2 cellular contexts compared by ENCODE assay signal in the genomic region with DNA sequence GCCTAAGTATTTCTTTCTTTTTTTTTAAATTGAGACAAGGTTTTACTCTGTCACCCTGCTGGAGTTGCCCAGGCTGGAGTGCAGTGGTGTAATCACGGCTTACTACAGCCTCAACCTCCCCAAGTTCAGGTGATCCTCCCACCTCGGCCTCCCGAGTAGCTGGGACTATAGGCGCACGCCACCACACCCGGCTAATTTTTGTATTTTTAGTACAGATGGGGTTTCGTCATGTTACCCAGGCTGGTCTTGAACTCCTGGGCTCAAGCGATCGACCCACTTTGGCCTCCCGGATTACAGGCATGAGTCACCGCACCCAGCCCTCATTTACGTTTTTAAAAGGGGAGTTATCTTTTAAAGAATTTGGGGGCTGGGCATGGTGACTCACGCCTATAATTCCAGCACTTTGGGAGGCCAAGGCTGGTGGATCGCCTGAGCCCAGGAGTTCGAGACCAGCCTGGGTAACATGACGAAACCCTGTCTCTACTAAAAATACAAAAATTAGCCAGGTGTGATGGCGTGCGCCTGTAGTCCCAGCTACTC.
TF ChIP-seq lines count a peak whose summit lies in the region.
"Not testable (repeated sequence)": the region's sequence is repeated elsewhere in the genome, so short reads cannot be mapped to it uniquely, and the experiment has no call there.

No MANE protein-coding gene starts in this region.

TF ChIP-seq in K562, 482 proteins besides CTCF, POLR2A, EP300 and RAD21:
- TF ChIP-seq CXXC5 (CRISPR knock-in tag; IDR thresholded peaks at IDR 0.05), result 0 out of 2 replicates have a peak, but pooled peaks have one; percentile 19
- peak; percentile 60 for TF ChIP-seq JUN (IDR thresholded peaks at IDR 0.05; ENCODE audit: borderline replicate concordance, low read depth, low read length)
- not testable (repeated sequence) for TF ChIP-seq JUN (CRISPR knock-in tag; IDR thresholded peaks at IDR 0.05; ENCODE audit: borderline replicate concordance)
- peak; percentile 35; the same call in 1 of the 2 replicates for TF ChIP-seq CEBPG (CRISPR knock-in tag; IDR thresholded peaks at IDR 0.05)
- TF ChIP-seq CEBPG (tag; conservative IDR thresholded peaks at IDR 0.05 in 1 of 2, IDR thresholded peaks at IDR 0.05 in 1 of 2), result peak in 1 of 2 experiments; percentile 51; a peak in 1 of 4 replicates
- peak; percentile 87 for TF ChIP-seq FOSL1 (tag; conservative IDR thresholded peaks at IDR 0.05)
- TF ChIP-seq, protein P1, sequence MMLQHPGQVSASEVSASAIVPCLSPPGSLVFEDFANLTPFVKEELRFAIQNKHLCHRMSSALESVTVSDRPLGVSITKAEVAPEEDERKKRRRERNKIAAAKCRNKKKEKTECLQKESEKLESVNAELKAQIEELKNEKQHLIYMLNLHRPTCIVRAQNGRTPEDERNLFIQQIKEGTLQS (IDR thresholded peaks at IDR 0.05), result peak; percentile 95
- TF ChIP-seq, protein P1 (CRISPR knock-in tag; conservative IDR thresholded peaks at IDR 0.05), result peak; percentile 73; the same call in 1 of the 2 replicates
- TF ChIP-seq CC2D1A (IDR thresholded peaks at IDR 0.05), result 0 out of 2 replicates have a peak, but pooled peaks have one; percentile 22
- TF ChIP-seq JUND (IDR thresholded peaks at IDR 0.05; ENCODE audit: borderline replicate concordance, low read depth, low read length), result peak; percentile 93
- TF ChIP-seq JUND (tag; IDR thresholded peaks at IDR 0.05; ENCODE audit: borderline replicate concordance, low read depth, low read length), result peak; percentile 85; the same call in 2 of the 3 replicates
- TF ChIP-seq ATF7 (IDR thresholded peaks at IDR 0.05), result 0 out of 2 replicates have a peak, but pooled peaks have one; percentile 27
- peak; percentile 65 for TF ChIP-seq DPF2 (IDR thresholded peaks at IDR 0.05)
- peak; percentile 41; the same call in 1 of the 2 replicates for TF ChIP-seq SMARCE1 (IDR thresholded peaks at IDR 0.05)
- TF ChIP-seq ARID1B (IDR thresholded peaks at IDR 0.05), result peak; percentile 70
- peak; percentile 41 to 51; a peak in 3 of 4 replicates for TF ChIP-seq KDM1A (IDR thresholded peaks at IDR 0.05)
- TF ChIP-seq ADNP (tag; IDR thresholded peaks at IDR 0.05), result peak; percentile 83; the same call in 1 of the 2 replicates
- TF ChIP-seq CEBPB (tag; IDR thresholded peaks at IDR 0.05), result peak; percentile 42; the same call in 1 of the 2 replicates
- TF ChIP-seq, protein P2, sequence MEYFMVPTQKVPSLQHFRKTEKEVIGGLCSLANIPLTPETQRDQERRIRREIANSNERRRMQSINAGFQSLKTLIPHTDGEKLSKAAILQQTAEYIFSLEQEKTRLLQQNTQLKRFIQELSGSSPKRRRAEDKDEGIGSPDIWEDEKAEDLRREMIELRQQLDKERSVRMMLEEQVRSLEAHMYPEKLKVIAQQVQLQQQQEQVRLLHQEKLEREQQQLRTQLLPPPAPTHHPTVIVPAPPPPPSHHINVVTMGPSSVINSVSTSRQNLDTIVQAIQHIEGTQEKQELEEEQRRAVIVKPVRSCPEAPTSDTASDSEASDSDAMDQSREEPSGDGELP (CRISPR knock-in tag; IDR thresholded peaks at IDR 0.05; ENCODE audit: borderline replicate concordance), result peak; percentile 14; the same call in 1 of the 2 replicates

TF ChIP-seq in HepG2, 621 proteins besides CTCF, POLR2A, EP300 and RAD21:
- TF ChIP-seq FOSL2 (CRISPR knock-in tag; IDR thresholded peaks at IDR 0.05), result 0 out of 2 replicates have a peak, but pooled peaks have one; percentile 27
